13 cellular contexts compared by ENCODE assay signal in genomic region chr2:130511704-130512454, GRCh38. TPM values are rescaled to one million over a fixed set of nuclear protein-coding genes. Genes with fewer than 3 reads are reported as not detected.
DNase-seq lines count a peak whose midpoint lies in the region; ATAC-seq, FAIRE-seq and TF ChIP-seq lines count a peak whose summit lies in the region.
"Not testable (repeated sequence)": the region's sequence is repeated elsewhere in the genome, so short reads cannot be mapped to it uniquely, and the experiment has no call there.
"Had no signal": no experiment of that assay in that cellular context is flagged by ENCODE, and none has a peak within 500 bp of the region (broad histone marks: within the 10 kb centered on the region; RNA-seq: fewer than 3 reads in every experiment).

No MANE protein-coding gene starts in this region.

- not testable (repeated sequence) for H3K4me1 ChIP-seq in A549, foreskin keratinocyte, upper lobe of right lung

- not testable (repeated sequence) for H3K9me3 ChIP-seq in A549, upper lobe of right lung

- POLR2A ChIA-PET in A549 (lab: Yijun Ruan, JAX) = not testable (repeated sequence)

- not testable (repeated sequence) for H3K27ac ChIP-seq in A549, foreskin keratinocyte, upper lobe of right lung

- intact Hi-C loops in left colon (cut with DNase I, micrococcal nuclease); sciatic nerve (cut with DNase I); upper lobe of right lung (cut with DNase I): not testable (repeated sequence)

- not testable (repeated sequence) for TF ChIP-seq RAD21 in A549 (conservative IDR thresholded peaks at IDR 0.05 in 1 of 2, IDR thresholded peaks at IDR 0.05 in 1 of 2)

- H3K4me2 ChIP-seq in A549 = not testable (repeated sequence)

- ATAC-seq in A549 (peak; percentile 24 to 43; a peak in 1 of 6 replicates), foreskin keratinocyte (peak; percentile 20), left colon (peak; percentile 24), sciatic nerve (peak; percentile 42), upper lobe of right lung (peak; percentile 33)

- DNase-seq in A549 (ENCODE audit: low read depth in 1 of 2, low spot score in 1 of 2); foreskin keratinocyte; left colon; sciatic nerve (ENCODE audit: low spot score); upper lobe of right lung: not testable (repeated sequence)
- DNase-seq in NCI-H226 = peak; percentile 0

- CTCF ChIA-PET in A549 (lab: Yijun Ruan, JAX) = not testable (repeated sequence)

- 47% methylated on average over 5 of the region's 19 CpGs for WGBS in A549 (ENCODE audit: missing lambda C conversion rate)

- H3K36me3 ChIP-seq in upper lobe of right lung = not testable (repeated sequence)

- H3K4me3 ChIP-seq in A549, upper lobe of right lung: not testable (repeated sequence)

- FAIRE-seq in A549 (lab: Jason Lieb, UNC) = not testable (repeated sequence)

- not testable (repeated sequence) for TF ChIP-seq CTCF in A549 (IDR thresholded peaks at IDR 0.05); foreskin keratinocyte (conservative IDR thresholded peaks at IDR 0.05); upper lobe of right lung (IDR thresholded peaks at IDR 0.05)

- not testable (repeated sequence) for H3K27me3 ChIP-seq in foreskin keratinocyte, upper lobe of right lung

- not testable (repeated sequence) for TF ChIP-seq POLR2A in A549 (IDR thresholded peaks at IDR 0.05; ENCODE audit: low read length)

- TF ChIP-seq EP300 in A549 (IDR thresholded peaks at IDR 0.05) = not testable (repeated sequence)

RNA-seq across cellular contexts. Expression of gene POTEI, which starts 2.8 kb away (rescaled TPM):
- 0.01 and 0.04 TPM in 2 replicates for polyA plus RNA-seq in A549 (2011; rRNA removed)
- not detected in 2 replicates for polyA plus RNA-seq in A549 (2012; cell fraction: cytosol; rRNA removed)
- 0.02 TPM in 1 of 2 replicates, not detected in the other for polyA plus RNA-seq in A549 (2012; cell fraction: nucleus; rRNA removed)
- 0.04 TPM in 1 of 3 replicates, not detected in the others for polyA plus RNA-seq in A549 (2017; fragmentation: RNase III; extraction: RNeasy Plus Mini Kit Qiagen cat#74134 plus additional on column Dnase treatment)
- 0.24 and 0.33 TPM in 2 replicates for polyA minus RNA-seq in A549 (2011; rRNA and poly(A)+ RNA removed)
- total RNA-seq in foreskin keratinocyte = not detected in 2 replicates
- polyA plus RNA-seq in foreskin keratinocyte = not detected in 2 replicates
- under 1 TPM; 0.06 to 0.08 TPM for total RNA-seq in left colon
- 0.27 TPM for total RNA-seq in sciatic nerve
- total RNA-seq in upper lobe of right lung = not detected
- total RNA-seq: CD4-positive, alpha-beta T cell; CD8-positive, alpha-beta memory T cell; GM23248 had no signal
- polyA plus RNA-seq: CD14-positive monocyte; CD8-positive, alpha-beta memory T cell; GM23248 had no signal

RNA-seq across cellular contexts. Expression of gene CFC1B, which starts 9.1 kb away (rescaled TPM):
- not detected in 2 replicates for polyA plus RNA-seq in A549 (2011; rRNA removed)
- not detected in 2 replicates for polyA plus RNA-seq in A549 (2012; cell fraction: cytosol; rRNA removed)
- polyA plus RNA-seq in A549 (2012; cell fraction: nucleus; rRNA removed) = not detected in 2 replicates
- polyA plus RNA-seq in A549 (2017; fragmentation: RNase III; extraction: RNeasy Plus Mini Kit Qiagen cat#74134 plus additional on column Dnase treatment) = not detected in 3 replicates
- not detected in 2 replicates for polyA minus RNA-seq in A549 (2011; rRNA and poly(A)+ RNA removed)
- not detected in 2 replicates for total RNA-seq in foreskin keratinocyte
- not detected in 2 replicates for polyA plus RNA-seq in foreskin keratinocyte
- total RNA-seq in left colon = not detected
- not detected for total RNA-seq in sciatic nerve
- total RNA-seq in upper lobe of right lung = not detected
- total RNA-seq: CD4-positive, alpha-beta T cell; CD8-positive, alpha-beta memory T cell; GM12878; GM23248; H4; H9 had no signal
- polyA plus RNA-seq: CD14-positive monocyte; CD8-positive, alpha-beta memory T cell; GM12878; GM23248 had no signal
